2 cellular contexts compared by ENCODE assay signal in the genomic region with DNA sequence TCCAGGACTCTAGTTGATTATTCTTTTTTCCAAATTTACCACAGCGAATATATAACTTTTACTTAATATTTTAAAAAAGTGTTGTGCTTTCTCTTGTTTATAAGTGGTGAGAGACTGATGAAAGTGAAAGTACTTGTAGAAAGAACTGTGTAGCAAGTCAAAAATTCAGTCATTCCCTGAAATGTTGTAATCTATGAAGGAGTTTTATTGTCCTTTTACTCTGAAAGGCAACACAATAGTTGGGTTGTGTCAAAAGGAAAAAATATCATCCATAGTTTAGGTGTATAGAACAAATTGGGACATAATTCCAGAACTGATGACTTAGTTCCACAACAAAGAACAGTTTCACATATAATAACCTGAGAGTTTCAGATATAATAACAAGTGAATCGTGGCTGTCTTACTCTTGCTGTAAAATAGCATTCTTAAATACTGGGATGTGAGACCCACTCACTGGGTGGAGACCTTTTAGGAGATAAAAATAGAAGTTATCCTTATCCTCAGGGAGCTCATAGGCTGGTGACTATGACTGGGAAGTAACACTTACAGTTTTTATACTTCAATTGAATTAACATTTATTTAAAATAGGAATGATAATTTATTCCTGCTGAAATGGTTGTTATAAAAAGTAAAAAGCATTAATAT.
TF ChIP-seq lines count a peak whose summit lies in the region.

No MANE protein-coding gene starts in this region.

TF ChIP-seq in HepG2, 621 proteins besides CTCF, POLR2A, EP300 and RAD21:
- TF ChIP-seq KLF16 (CRISPR knock-in tag; IDR thresholded peaks at IDR 0.05) (0 out of 4 replicates have a peak, but pooled peaks of 1 of the 2 experiments have one; percentile 30), SYNCRIP (IDR thresholded peaks at IDR 0.05; ENCODE audit: insufficient read depth, low read depth, low read length) (no peak)

TF ChIP-seq in GM23338, 12 proteins besides CTCF, POLR2A, EP300 and RAD21:
- TF ChIP-seq EZH2 (IDR thresholded peaks at IDR 0.05; ENCODE audit: low read depth, unreplicated experiment) (no peak), ZNF114 (CRISPR knock-in tag; IDR thresholded peaks at IDR 0.05) (no peak), EZH2phosphoT487 (IDR thresholded peaks at IDR 0.05; ENCODE audit: unreplicated experiment) (no peak), NANOG (IDR thresholded peaks at IDR 0.05; ENCODE audit: borderline replicate concordance) (no peak), ZNF331 (CRISPR knock-in tag; IDR thresholded peaks at IDR 0.05; ENCODE audit: low read depth) (no peak), JUNB (IDR thresholded peaks at IDR 0.05; ENCODE audit: unreplicated experiment) (no peak), ZNF462 (CRISPR knock-in tag; IDR thresholded peaks at IDR 0.05) (no peak), CREB1 (CRISPR knock-in tag; IDR thresholded peaks at IDR 0.05; ENCODE audit: low read depth) (no peak)
- TF ChIP-seq, protein P1, sequence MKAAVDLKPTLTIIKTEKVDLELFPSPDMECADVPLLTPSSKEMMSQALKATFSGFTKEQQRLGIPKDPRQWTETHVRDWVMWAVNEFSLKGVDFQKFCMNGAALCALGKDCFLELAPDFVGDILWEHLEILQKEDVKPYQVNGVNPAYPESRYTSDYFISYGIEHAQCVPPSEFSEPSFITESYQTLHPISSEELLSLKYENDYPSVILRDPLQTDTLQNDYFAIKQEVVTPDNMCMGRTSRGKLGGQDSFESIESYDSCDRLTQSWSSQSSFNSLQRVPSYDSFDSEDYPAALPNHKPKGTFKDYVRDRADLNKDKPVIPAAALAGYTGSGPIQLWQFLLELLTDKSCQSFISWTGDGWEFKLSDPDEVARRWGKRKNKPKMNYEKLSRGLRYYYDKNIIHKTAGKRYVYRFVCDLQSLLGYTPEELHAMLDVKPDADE (IDR thresholded peaks at IDR 0.05): no peak
- TF ChIP-seq, protein P2, sequence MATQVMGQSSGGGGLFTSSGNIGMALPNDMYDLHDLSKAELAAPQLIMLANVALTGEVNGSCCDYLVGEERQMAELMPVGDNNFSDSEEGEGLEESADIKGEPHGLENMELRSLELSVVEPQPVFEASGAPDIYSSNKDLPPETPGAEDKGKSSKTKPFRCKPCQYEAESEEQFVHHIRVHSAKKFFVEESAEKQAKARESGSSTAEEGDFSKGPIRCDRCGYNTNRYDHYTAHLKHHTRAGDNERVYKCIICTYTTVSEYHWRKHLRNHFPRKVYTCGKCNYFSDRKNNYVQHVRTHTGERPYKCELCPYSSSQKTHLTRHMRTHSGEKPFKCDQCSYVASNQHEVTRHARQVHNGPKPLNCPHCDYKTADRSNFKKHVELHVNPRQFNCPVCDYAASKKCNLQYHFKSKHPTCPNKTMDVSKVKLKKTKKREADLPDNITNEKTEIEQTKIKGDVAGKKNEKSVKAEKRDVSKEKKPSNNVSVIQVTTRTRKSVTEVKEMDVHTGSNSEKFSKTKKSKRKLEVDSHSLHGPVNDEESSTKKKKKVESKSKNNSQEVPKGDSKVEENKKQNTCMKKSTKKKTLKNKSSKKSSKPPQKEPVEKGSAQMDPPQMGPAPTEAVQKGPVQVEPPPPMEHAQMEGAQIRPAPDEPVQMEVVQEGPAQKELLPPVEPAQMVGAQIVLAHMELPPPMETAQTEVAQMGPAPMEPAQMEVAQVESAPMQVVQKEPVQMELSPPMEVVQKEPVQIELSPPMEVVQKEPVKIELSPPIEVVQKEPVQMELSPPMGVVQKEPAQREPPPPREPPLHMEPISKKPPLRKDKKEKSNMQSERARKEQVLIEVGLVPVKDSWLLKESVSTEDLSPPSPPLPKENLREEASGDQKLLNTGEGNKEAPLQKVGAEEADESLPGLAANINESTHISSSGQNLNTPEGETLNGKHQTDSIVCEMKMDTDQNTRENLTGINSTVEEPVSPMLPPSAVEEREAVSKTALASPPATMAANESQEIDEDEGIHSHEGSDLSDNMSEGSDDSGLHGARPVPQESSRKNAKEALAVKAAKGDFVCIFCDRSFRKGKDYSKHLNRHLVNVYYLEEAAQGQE (IDR thresholded peaks at IDR 0.05; ENCODE audit: unreplicated experiment): no peak
